Comparison of ENCODE assay signal across 8 cellular contexts in genomic region chr6:125888989-125889656, GRCh38.
DNase-seq lines count a peak whose midpoint lies in the region; ATAC-seq, FAIRE-seq and TF ChIP-seq lines count a peak whose summit lies in the region.

No MANE protein-coding gene starts in this region.

- no peak overlapping the region for H3K4ac ChIP-seq in mesendoderm (ENCODE audit: low read depth, low read length)

- POLR2A ChIA-PET in GM12878 (lab: Charles Lee), result no interaction called here

- H3K27ac ChIP-seq in GM12878 (ENCODE audit: control insufficient read depth, insufficient read depth), result no peak overlapping the region
- no peak overlapping the region for H3K27ac ChIP-seq in mesendoderm (ENCODE audit: low read depth, low read length)
- no peak overlapping the region for H3K27ac ChIP-seq in caudate nucleus (ENCODE audit: low read depth, low read length)

- TF ChIP-seq RAD21 in GM12878 (IDR thresholded peaks at IDR 0.05; ENCODE audit: insufficient read depth, low read depth, low read length), result peak; percentile 51

- TF ChIP-seq CTCF in GM12878 (IDR thresholded peaks at IDR 0.05 in 2 of 3, conservative IDR thresholded peaks at IDR 0.05 in 1 of 3; ENCODE audit: control insufficient read depth in 2 of 3, extremely low read depth in 1 of 3, insufficient read depth in 1 of 3, low read depth in 3 of 3, low read length in 3 of 3), result peak; percentile 46 to 52 (median 50)

- H3K4me1 ChIP-seq in GM12878 (ENCODE audit: control insufficient read depth, insufficient read depth, low read length) (no peaks in the 10 kb centered on the region), mesendoderm (ENCODE audit: control insufficient read depth, low read depth, low read length) (no peaks in the 10 kb centered on the region)

- no peak overlapping the region for H4K5ac ChIP-seq in mesendoderm (ENCODE audit: low read length)

- ATAC-seq in GM12878 (peak; percentile 66), GM19023 (IDR thresholded peaks at IDR 0.05; ENCODE audit: unreplicated experiment) (no peak)

- H3K9me3 ChIP-seq in GM12878 (replicated peaks; ENCODE audit: control insufficient read depth, insufficient read depth, low read length), result no peaks in the 10 kb centered on the region

- TF ChIP-seq POLR2A in GM12878 (IDR thresholded peaks at IDR 0.05; ENCODE audit: low read depth, low read length), result no peak

- no peak for FAIRE-seq in GM12878 (lab: Jason Lieb, UNC)

- no peak for TF ChIP-seq EP300 in GM12878 (IDR thresholded peaks at IDR 0.05; ENCODE audit: borderline replicate concordance in 1 of 2, control insufficient read depth in 1 of 2, low read depth in 2 of 2, low read length in 2 of 2)

- in situ Hi-C loops in GM12878 (cut with MboI), result no loop called here

- no peak overlapping the region for H3K9ac ChIP-seq in GM12878 (ENCODE audit: control insufficient read depth, insufficient read depth, low read length)
- H3K9ac ChIP-seq in mesendoderm (ENCODE audit: low read length), result no peak overlapping the region

- BruUV-seq in GM12878 (replicated peaks; lab: Mats Ljungman, UMichigan), result TSS peak; percentile 18

- H3K79me2 ChIP-seq in GM12878 (ENCODE audit: control insufficient read depth, insufficient read depth, low read length) (no peaks in the 10 kb centered on the region), mesendoderm (ENCODE audit: control insufficient read depth, insufficient read depth, low read length) (no peaks in the 10 kb centered on the region)

- WGBS in GM12878 (ENCODE audit: insufficient coverage, insufficient replicate concordance, low lambda C conversion rate, missing lambda C conversion rate), result 70% methylated on average over 8 of the region's 8 CpGs
- WGBS in mesendoderm (ENCODE audit: extremely low coverage, insufficient coverage, low lambda C conversion rate), result no CpG with 5 or more reads among the region's 8 CpGs

- H2BK5ac ChIP-seq in mesendoderm (ENCODE audit: low read length), result no peak overlapping the region

- H4K20me1 ChIP-seq in GM12878 (ENCODE audit: control insufficient read depth, insufficient read depth), result no peaks in the 10 kb centered on the region

- H2BK15ac ChIP-seq in mesendoderm (replicated peaks; ENCODE audit: low read depth), result no peak overlapping the region

- DNase-seq in EL (peak; percentile 40), LHCN-M2 (ENCODE audit: low read depth) (peak; percentile 39), GM12878 (ENCODE audit: low read depth, low spot score) (no peak), mesendoderm (peak; percentile 78), DMS79 treated with DMSO at 0.1 percent for 48 hours (lab: John Stamatoyannopoulos, UW) (no peak), caudate nucleus (lab: John Stamatoyannopoulos, UW) (no peak), nucleus accumbens (lab: John Stamatoyannopoulos, UW) (no peak)

- H3K56ac ChIP-seq in mesendoderm (ENCODE audit: low read length), result no peak overlapping the region

- no peak overlapping the region for H2AK5ac ChIP-seq in mesendoderm (ENCODE audit: low read length)

- H2AFZ ChIP-seq in GM12878 (ENCODE audit: control insufficient read depth, low read depth, low read length), result no peak overlapping the region

- H3K4me2 ChIP-seq in GM12878 (ENCODE audit: control insufficient read depth, insufficient read depth) (no peak overlapping the region), mesendoderm (ENCODE audit: low read length) (no peak overlapping the region)

- H3K18ac ChIP-seq in mesendoderm (ENCODE audit: low read length), result no peak overlapping the region

- peaks cover 1 to 10% of the 10 kb centered on the region in 2 experiments; a peak in 3 of 4 replicates for H3K36me3 ChIP-seq in GM12878 (ENCODE audit: control insufficient read depth in 2 of 2, insufficient read depth in 2 of 2, low read length in 1 of 2)
- H3K36me3 ChIP-seq in mesendoderm (ENCODE audit: control insufficient read depth, insufficient read depth, low read length), result no peaks in the 10 kb centered on the region

- RAD21 ChIA-PET in GM12878 (lab: Charles Lee; ENCODE audit: unreplicated experiment), result interaction anchor here (1.0 to 3.4 kb wide), 8 partner anchors 29 to 108 kb away, joined by 3 to 13 read pairs (median 5); partner anchors contain the start of gene HINT3

- no peak overlapping the region for H4K8ac ChIP-seq in mesendoderm (ENCODE audit: low read depth, low read length)

- CTCF ChIA-PET in GM12878 (lab: Yijun Ruan, JAX), result interaction anchor here (0.9 to 5.3 kb wide), 19 partner anchors 9 to 108 kb away, joined by 3 to 42 read pairs (median 6); partner anchors contain the start of genes HINT3 and NCOA7

- no peaks in the 10 kb centered on the region for H3K27me3 ChIP-seq in GM12878 (replicated peaks in 1 of 2; ENCODE audit: control insufficient read depth in 2 of 2, insufficient read depth in 2 of 2, low read length in 1 of 2)
- H3K27me3 ChIP-seq in mesendoderm (ENCODE audit: insufficient read depth, low read length, poor library complexity), result no peaks in the 10 kb centered on the region

- no peaks in the 10 kb centered on the region for H3K79me1 ChIP-seq in mesendoderm (ENCODE audit: low read length)

- SMC1A ChIA-PET in GM12878 (lab: Charles Lee; ENCODE audit: uncharacterized antibody, unreplicated experiment), result interaction anchor here (0.8 to 5.5 kb wide), 12 partner anchors 9 to 108 kb away, joined by 3 to 26 read pairs (median 6); partner anchors contain the start of genes HINT3 and NCOA7

- H3K23ac ChIP-seq in mesendoderm (ENCODE audit: low read length), result no peak overlapping the region

- H3K4me3 ChIP-seq in GM12878, result no peak overlapping the region
- no peak overlapping the region for H3K4me3 ChIP-seq in mesendoderm (ENCODE audit: low read length)

- intact Hi-C loops in GM12878 (cut with micrococcal nuclease; ENCODE audit: unreplicated experiment), result loop anchor here (1.0 kb wide), 1 partner anchor 67 kb away; the partner anchor contains the start of gene HINT3

- H2BK120ac ChIP-seq in mesendoderm (ENCODE audit: low read depth, low read length), result no peak overlapping the region

TF ChIP-seq in GM12878, 131 proteins besides CTCF, POLR2A, EP300 and RAD21:
- TF ChIP-seq SMC3 (IDR thresholded peaks at IDR 0.05; ENCODE audit: borderline replicate concordance, low read length) (peak; percentile 53; the same call in 1 of the 2 replicates), BACH1 (IDR thresholded peaks at IDR 0.05; ENCODE audit: borderline replicate concordance) (no peak), ZBTB11 (CRISPR knock-in tag; IDR thresholded peaks at IDR 0.05) (no peak), DPF2 (IDR thresholded peaks at IDR 0.05) (no peak)

Comparison
In these comparisons a context has a peak if more than half of its experiments do, and no peak if none do; other contexts are left out.
1. DNase-seq: peak in EL (single experiment), LHCN-M2 (single experiment) and mesendoderm (single experiment); none in GM12878 (single experiment), DMS79 treated with DMSO at 0.1 percent for 48 hours (single experiment), caudate nucleus (0 of 61) and nucleus accumbens (0 of 56).